In the genomic region with DNA sequence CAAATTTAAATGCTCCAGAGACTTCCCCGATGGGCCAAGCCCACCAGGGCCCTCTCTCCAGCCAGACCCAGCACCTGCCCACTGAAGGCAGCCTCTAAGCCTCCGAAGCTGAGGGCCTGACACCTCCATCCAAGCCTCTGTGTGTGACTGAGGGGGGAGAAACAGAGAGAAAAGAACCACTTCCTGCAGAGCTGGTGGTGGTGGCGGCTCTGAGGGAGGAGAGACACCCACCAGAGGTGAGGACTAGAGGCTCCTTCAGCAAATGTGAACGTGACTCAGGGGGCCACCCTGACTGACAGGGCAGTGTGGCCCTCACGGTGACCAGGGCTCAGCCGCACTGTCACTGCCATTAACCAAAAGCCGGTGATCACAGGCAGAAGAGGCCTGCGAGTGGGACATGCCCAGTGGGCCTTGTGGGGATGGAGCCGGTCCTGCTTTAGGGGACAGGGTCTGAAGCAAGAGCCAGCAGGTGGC, we compare ENCODE assay signal across 8 cellular contexts. TPM values are rescaled to one million over a fixed set of nuclear protein-coding genes. Genes with fewer than 3 reads are reported as not detected.
DNase-seq lines count a peak whose midpoint lies in the region; ATAC-seq, FAIRE-seq and TF ChIP-seq lines count a peak whose summit lies in the region.

No MANE protein-coding gene starts in this region.

- no peaks in the 10 kb centered on the region for H3K9me3 ChIP-seq in mesodermal cell (ENCODE audit: control insufficient read depth, low read length)
- no peaks in the 10 kb centered on the region for H3K9me3 ChIP-seq in kidney (ENCODE audit: control insufficient read depth in 1 of 2, low read length in 2 of 2)

- CTCF ChIA-PET in RWPE1 (lab: Yijun Ruan, JAX), result no interaction called here

- ATAC-seq in GM18858 (IDR thresholded peaks at IDR 0.05; ENCODE audit: unreplicated experiment) (peak; percentile 76), HG02885 (IDR thresholded peaks at IDR 0.05; ENCODE audit: poor library complexity, unreplicated experiment) (peak; percentile 91), left lobe of liver (no peak)

- H3K4me1 ChIP-seq in mesodermal cell (ENCODE audit: control insufficient read depth, insufficient read depth, low read length, poor library complexity, severe bottlenecking) (peaks cover 6% of the 10 kb centered on the region), kidney (ENCODE audit: control insufficient read depth in 1 of 2, insufficient read depth in 1 of 2, low read depth in 1 of 2, low read length in 2 of 2) (no peaks in the 10 kb centered on the region)

- no peak for TF ChIP-seq CTCF in RWPE1 (conservative IDR thresholded peaks at IDR 0.05; ENCODE audit: low read depth)
- no peak for TF ChIP-seq CTCF in kidney (IDR thresholded peaks at IDR 0.05; ENCODE audit: borderline replicate concordance, extremely low read depth, insufficient read depth)

- H3K36me3 ChIP-seq in mesodermal cell (ENCODE audit: control insufficient read depth, insufficient read depth, low read length) (no peaks in the 10 kb centered on the region), kidney (ENCODE audit: control insufficient read depth in 1 of 2, insufficient read depth in 2 of 2, low read length in 2 of 2) (no peaks in the 10 kb centered on the region)

- H3K4me3 ChIP-seq in mesodermal cell (ENCODE audit: extremely low read depth, insufficient read depth, low read length, poor library complexity, severe bottlenecking), result no peak overlapping the region
- no peak overlapping the region for H3K4me3 ChIP-seq in kidney (ENCODE audit: low read length in 2 of 2)

- POLR2A ChIA-PET in RWPE1 (lab: Yijun Ruan, JAX; ENCODE audit: low non-redundant PET), result no interaction called here

- peak; percentile 38 for DNase-seq in activated CD4-positive, alpha-beta T cell treated with anti-CD3 and anti-CD28 coated beads for 1 hour
- DNase-seq in NCI-H69 (lab: John Stamatoyannopoulos, UW), result no peak
- DNase-seq in RWPE1 (ENCODE audit: low spot score), result no peak
- no peak for DNase-seq in kidney
- no peak for DNase-seq in left lobe of liver (ENCODE audit: low spot score)

- H3K9ac ChIP-seq in kidney (ENCODE audit: low read length in 2 of 2), result no peak overlapping the region

- FAIRE-seq in kidney (lab: Jason Lieb, UNC), result no peak

- 92 to 93% methylated on average over 7 of the region's 9 CpGs for WGBS in mesodermal cell (ENCODE audit: insufficient coverage in 2 of 2), 2 experiments

- H3K27ac ChIP-seq in mesodermal cell (ENCODE audit: low read depth, low read length, severe bottlenecking) (peak overlapping the region; percentile 36), RWPE1 (no peak overlapping the region), kidney (ENCODE audit: low read depth in 2 of 2, low read length in 2 of 2) (no peak overlapping the region)

- intact Hi-C loops in kidney (cut with DNase I), result no loop called here

RNA-seq across cellular contexts. Expression of a gene that starts 31.0 kb away (rescaled TPM):
- not detected for polyA plus RNA-seq in mesodermal cell (2013, experiment 1 of 2)
- polyA plus RNA-seq in mesodermal cell (2013, experiment 2 of 2), result not detected
- total RNA-seq in kidney (2.9 TPM), left lobe of liver (0.55 TPM)
- 0.26 TPM for polyA plus RNA-seq in kidney (ENCODE audit: insufficient read depth, low read depth, low replicate concordance)
